Comparison of ENCODE assay signal across 14 cellular contexts in genomic region chr9:129094387-129095169, GRCh38.
"Had no signal": no experiment of that assay in that cellular context is flagged by ENCODE, and none has a peak within 500 bp of the region (broad histone marks: within the 10 kb centered on the region; RNA-seq: fewer than 3 reads in every experiment).

No MANE protein-coding gene starts in this region.

- H3K9me3 ChIP-seq: ascending aorta, prostate gland, tibial nerve, vagina had no signal

- FAIRE-seq: colon, frontal cortex, keratinocyte had no signal

- H3K4me1 ChIP-seq: ascending aorta, prostate gland, tibial nerve, vagina had no signal

- H3K36me3 ChIP-seq: cardiac muscle cell had no signal

- H3K27me3 ChIP-seq: ascending aorta, cardiac muscle cell, tibial nerve, vagina had no signal

- H3K4me3 ChIP-seq: ascending aorta, cardiac muscle cell, prostate gland, tibial nerve, vagina had no signal

- DNase-seq: activated CD4-positive, alpha-beta memory T cell treated with anti-CD3 and anti-CD28 coated beads for 36 hours; activated CD4-positive, alpha-beta T cell treated with anti-CD3 and anti-CD28 coated beads for 1 hour; activated gamma-delta T cell treated with Interleukin-2 at 50 U/mL for 16 hours; activated T-cell treated with anti-CD3 and anti-CD28 coated beads, Interleukin-2, amount 50 U/mL, for 4 hours; stimulated activated CD4-positive, alpha-beta T cell treated with anti-CD3 and anti-CD28 coated beads, Interleukin-15, amount 100 ng/mL, for 24 hours; stimulated activated CD4-positive, alpha-beta T cell treated with anti-CD3 and anti-CD28 coated beads, Interleukin-4, amount 100 ng/mL, for 4 hours had no signal

- H3K27ac ChIP-seq: ascending aorta, cardiac muscle cell, prostate gland, tibial nerve, vagina had no signal
